ENCODE assay signal across 8 cellular contexts in the genomic region with DNA sequence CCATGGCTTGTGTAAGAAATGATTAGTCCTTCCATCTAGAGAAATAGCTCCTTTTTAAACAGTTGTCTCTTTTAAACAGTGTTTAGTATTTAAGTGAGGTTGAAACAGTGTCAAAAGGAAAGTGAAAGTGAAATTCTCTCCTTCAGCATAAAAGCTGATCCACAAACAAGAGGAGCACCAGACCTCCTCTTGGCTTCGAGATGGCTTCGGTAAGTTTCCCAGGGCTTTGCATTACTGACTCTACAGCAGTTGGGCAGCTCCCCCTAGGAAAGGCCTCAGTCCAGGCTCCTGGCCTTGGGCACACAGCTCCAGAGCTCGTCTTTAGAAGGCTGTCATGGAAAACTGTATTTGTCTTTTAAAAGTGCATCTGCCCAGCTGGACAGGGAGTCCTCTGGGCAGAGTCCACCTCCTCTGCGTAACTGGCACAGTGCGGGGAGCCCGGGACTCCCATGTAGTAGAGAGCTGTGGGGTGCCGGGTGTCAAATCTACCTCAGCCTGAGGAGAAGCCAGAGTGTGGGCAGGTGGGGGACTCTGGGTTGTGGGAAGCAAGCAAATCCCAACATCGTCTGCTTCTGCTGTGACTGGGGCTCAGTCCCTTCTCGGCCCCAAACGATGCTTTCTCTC. TPM values are rescaled to one million over a fixed set of nuclear protein-coding genes. Genes with fewer than 3 reads are reported as not detected.
A peak's percentile ranks its signal among the peaks of the same experiment; 100 is the strongest.
DNase-seq lines count a peak whose midpoint lies in the region; ATAC-seq and TF ChIP-seq lines count a peak whose summit lies in the region.

A gene with protein sequence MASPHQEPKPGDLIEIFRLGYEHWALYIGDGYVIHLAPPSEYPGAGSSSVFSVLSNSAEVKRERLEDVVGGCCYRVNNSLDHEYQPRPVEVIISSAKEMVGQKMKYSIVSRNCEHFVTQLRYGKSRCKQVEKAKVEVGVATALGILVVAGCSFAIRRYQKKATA (plus strand): TSS at position 140 of the 624 bp plus-strand sequence. CDS start 61 bp downstream, at position 201.

- TF ChIP-seq POLR2A in HCT116 (IDR thresholded peaks at IDR 0.05; ENCODE audit: borderline replicate concordance, extremely low read depth, insufficient read depth, insufficient read length) (no peak), testis (IDR thresholded peaks at IDR 0.05) (no peak)

- H3K4me2 ChIP-seq in HCT116 (ENCODE audit: low read length) = peak within 1 kb of the TSS; percentile 27; the same call in 1 of the 2 replicates

- no TSS peak for BruUV-seq in HCT116 (replicated peaks; lab: Mats Ljungman, UMichigan)

- H3K9me3 Mint-ChIP-seq in mesothelial cell of epicardium = no peaks in the 10 kb centered on the region

- POLR2A ChIA-PET in HCT116 (lab: Charles Lee) = no interaction called here

- peaks cover 0 to under 1% of the 10 kb centered on the region in 2 experiments; a peak in 2 of 4 replicates for H3K4me1 ChIP-seq in HCT116 (ENCODE audit: control insufficient read depth in 1 of 2, insufficient read depth in 2 of 2, low read length in 2 of 2)
- peaks cover 22% of the 10 kb centered on the region for H3K4me1 ChIP-seq in testis

- no peaks in the 10 kb centered on the region for H3K9me2 ChIP-seq in HCT116 (ENCODE audit: insufficient read depth)

- H3K9me3 ChIP-seq in HCT116 (ENCODE audit: control insufficient read depth in 1 of 2, insufficient read depth in 1 of 2, low read depth in 1 of 2, low read length in 2 of 2) (no peaks in the 10 kb centered on the region), testis (no peaks in the 10 kb centered on the region)

- peak; percentile 50 for DNase-seq in CD1c-positive myeloid dendritic cell (ENCODE audit: extremely low spot score)
- no peak for DNase-seq in HCT116 (ENCODE audit: low read depth, low spot score)
- DNase-seq in effector CD4-positive, alpha-beta T cell = peak; percentile 17
- DNase-seq in mesothelial cell of epicardium (ENCODE audit: low spot score in 2 of 2, unreplicated experiment in 2 of 2) = no peak
- DNase-seq in testis = peak; percentile 61
- DNase-seq in SHP77 treated with DMSO at 0.1 percent for 48 hours (lab: John Stamatoyannopoulos, UW) = no peak

- CTCF ChIA-PET in HCT116 (lab: Charles Lee) = no interaction called here

- no peaks in the 10 kb centered on the region; the same call in 1 of the 2 replicates for H3K27me3 ChIP-seq in HCT116 (ENCODE audit: insufficient read depth, low read length)
- H3K27me3 ChIP-seq in testis = no peaks in the 10 kb centered on the region

- no peak within 1 kb of the TSS for H3K9ac ChIP-seq in HCT116 (ENCODE audit: low read length)

- H3K4me3 ChIP-seq in HCT116 (replicated peaks in 1 of 2; ENCODE audit: low read depth in 1 of 2, low read length in 2 of 2) (no peak within 1 kb of the TSS), testis (peak within 1 kb of the TSS; percentile 34 to 40)

- H3K4me3 Mint-ChIP-seq in mesothelial cell of epicardium = no peak within 1 kb of the TSS

- no peak within 1 kb of the TSS for H3K27ac ChIP-seq in HCT116 (ENCODE audit: low read depth, low read length)
- H3K27ac ChIP-seq in testis = peak within 1 kb of the TSS; percentile 63 to 75

- WGBS in testis, 2 donors = 38% methylated on average over 6 to 10 of the region's 10 CpGs

- no peak for TF ChIP-seq RAD21 in HCT116 (IDR thresholded peaks at IDR 0.05; ENCODE audit: low read depth)

- H3K27ac Mint-ChIP-seq in mesothelial cell of epicardium = peak within 1 kb of the TSS; percentile 86

- intact Hi-C loops in HCT116 (cut with micrococcal nuclease) (no loop called here), testis (cut with DNase I; ENCODE audit: low total_unique reads) (no loop called here)
- intact Hi-C loops in T-helper 2 cell treated with Interferon-gamma antibody and Interleukin-4, amounts not matched to agents 100 ng/mL and 5 ng/mL, for 36 hours (cut with micrococcal nuclease) = loop anchor here (1.0 to 10.0 kb wide), 3 partner anchors 17 to 78 kb away; a partner anchor contains a TSS

- H3K79me2 ChIP-seq in HCT116 (ENCODE audit: insufficient read depth, low read length) = no peaks in the 10 kb centered on the region

- H2AFZ ChIP-seq in HCT116 (ENCODE audit: low read depth, low read length, poor library complexity, severe bottlenecking) = no peak within 1 kb of the TSS

- TF ChIP-seq CTCF in HCT116 (IDR thresholded peaks at IDR 0.05 in 2 of 3, conservative IDR thresholded peaks at IDR 0.05 in 1 of 3; ENCODE audit: borderline replicate concordance in 1 of 3, insufficient read depth in 1 of 3, low read depth in 2 of 3, low read length in 2 of 3) = no peak
- no peak for TF ChIP-seq CTCF in mesothelial cell of epicardium (IDR thresholded peaks at IDR 0.05; ENCODE audit: unreplicated experiment)
- TF ChIP-seq CTCF in testis (IDR thresholded peaks at IDR 0.05) = no peak

- no peaks in the 10 kb centered on the region for H3K27me3 Mint-ChIP-seq in mesothelial cell of epicardium (ENCODE audit: low read depth)

- RAD21 ChIA-PET in HCT116 (lab: Charles Lee; ENCODE audit: low non-redundant PET in 1 of 2, low total read pairs in 2 of 2, uncharacterized antibody in 2 of 2, unreplicated experiment in 2 of 2) = no interaction called here

- ATAC-seq in HCT116 (no peak), HG02938 (IDR thresholded peaks at IDR 0.05; ENCODE audit: unreplicated experiment) (no peak)

- no peaks in the 10 kb centered on the region for H3K36me3 Mint-ChIP-seq in mesothelial cell of epicardium

- no peaks in the 10 kb centered on the region for H4K20me1 ChIP-seq in HCT116 (ENCODE audit: insufficient read depth)

- H3K36me3 ChIP-seq in HCT116 (ENCODE audit: control insufficient read depth in 1 of 2, insufficient read depth in 2 of 2, low read length in 2 of 2) = no peaks in the 10 kb centered on the region
- no peaks in the 10 kb centered on the region for H3K36me3 ChIP-seq in testis (ENCODE audit: low read depth, missing control alignments)

- H3K4me1 Mint-ChIP-seq in mesothelial cell of epicardium = peaks cover 31% of the 10 kb centered on the region

TF ChIP-seq in HCT116, 20 proteins besides CTCF, POLR2A, EP300 and RAD21:
- TF ChIP-seq, protein P1, sequence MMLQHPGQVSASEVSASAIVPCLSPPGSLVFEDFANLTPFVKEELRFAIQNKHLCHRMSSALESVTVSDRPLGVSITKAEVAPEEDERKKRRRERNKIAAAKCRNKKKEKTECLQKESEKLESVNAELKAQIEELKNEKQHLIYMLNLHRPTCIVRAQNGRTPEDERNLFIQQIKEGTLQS (IDR thresholded peaks at IDR 0.05) = no peak
- TF ChIP-seq FOSL1 (IDR thresholded peaks at IDR 0.05; ENCODE audit: low read depth) = no peak
- TF ChIP-seq ELF1 (IDR thresholded peaks at IDR 0.05; ENCODE audit: borderline replicate concordance, low read depth) = no peak

RNA-seq across cellular contexts. Expression of the gene that starts here (rescaled TPM):
- total RNA-seq in HCT116 (2021; ENCODE audit: unreplicated experiment) (0.52 TPM), mesothelial cell of epicardium (1.2 to 1.9 TPM (median 1.7 TPM) in 3 replicates), testis (10 to 100 TPM in 1 of 2 donors, 1 to 10 TPM in 1; 9.8 to 14.2 TPM)
- 0.16 TPM in 1 of 2 replicates, not detected in the other for polyA plus RNA-seq in HCT116 (2012)
- total RNA-seq in T-helper 2 cell treated with Interferon-gamma antibody and Interleukin-4, amounts not matched to agents 100 ng/mL and 5 ng/mL, for 36 hours = 105 and 109 TPM in 2 replicates
- 35.0 TPM for polyA plus RNA-seq in testis (ENCODE audit: insufficient read depth, low read depth, low replicate concordance)

Comparison
In these comparisons a context has a peak if more than half of its experiments do, and no peak if none do; other contexts are left out.
1. DNase-seq: peak in CD1c-positive myeloid dendritic cell (single experiment), effector CD4-positive, alpha-beta T cell (single experiment) and testis (single experiment); none in HCT116 (single experiment), mesothelial cell of epicardium (0 of 2) and SHP77 treated with DMSO at 0.1 percent for 48 hours (single experiment).
2. H3K4me3 ChIP-seq: peak in testis (2 of 2); none in HCT116 (0 of 2).